Comparison of ENCODE assay signal across 1 cellular context in genomic region chr20:35600176-35600995, GRCh38.
TF ChIP-seq lines count a peak whose summit lies in the region.

No MANE protein-coding gene starts in this region.

TF ChIP-seq in K562, 482 proteins besides CTCF, POLR2A, EP300 and RAD21 (continued from another document):
- TF ChIP-seq IRF1 (CRISPR knock-in tag; IDR thresholded peaks at IDR 0.05; ENCODE audit: borderline replicate concordance) = no peak
